24 cellular contexts compared by ENCODE assay signal in genomic region chr11:2715716-2716350, GRCh38.
"Had no signal": no experiment of that assay in that cellular context is flagged by ENCODE, and none has a peak within 500 bp of the region (broad histone marks: within the 10 kb centered on the region; RNA-seq: fewer than 3 reads in every experiment).

No MANE protein-coding gene starts in this region.

- ATAC-seq: activated CD8-positive, alpha-beta T cell treated with anti-CD3 and anti-CD28 coated beads, Interleukin-2, amount 10 ng/mL, durations not matched to agents 7 days and 5 days; activated naive CD4-positive, alpha-beta T cell treated with anti-CD3 and anti-CD28 coated beads, Interleukin-2, amount 50 U/mL, for 72 hours; activated naive CD8-positive, alpha-beta T cell treated with anti-CD3 and anti-CD28 coated beads, Interleukin-2, amount 50 U/mL, for 24 hours; K562 had no signal

- H3K27ac ChIP-seq: SJSA1 had no signal

- DNase-seq: activated CD4-positive, alpha-beta T cell treated with anti-CD3 and anti-CD28 coated beads for 48 hours; activated CD4-positive, alpha-beta T cell treated with anti-CD3 and anti-CD28 coated beads, Interleukin-2, amount 50 U/mL, for 4 hours; activated CD4-positive, CD25-positive, alpha-beta regulatory T cell treated with anti-CD3 and anti-CD28 coated beads, Interleukin-2, amount 50 U/mL, for 72 hours; activated CD8-positive, alpha-beta memory T cell treated with anti-CD3 and anti-CD28 coated beads, Interleukin-2, amount 50 U/mL, for 48 hours; activated CD8-positive, alpha-beta T cell treated with anti-CD3 and anti-CD28 coated beads, Interleukin-2, amount 10 ng/mL, durations not matched to agents 7 days and 5 days; activated naive CD4-positive, alpha-beta T cell; activated naive CD8-positive, alpha-beta T cell treated with anti-CD3 and anti-CD28 coated beads, Interleukin-2, amount 50 U/mL, for 24 hours; activated T-cell treated with anti-CD3 and anti-CD28 coated beads, Interleukin-2, amount 50 U/mL, for 1 hour; amygdala; Karpas-422; MM.1S; NCI-H1105; NCI-H1436; NCI-H1694 treated with DMSO at 0.1 percent for 48 hours; NCI-H2029 treated with DMSO at 0.1 percent for 48 hours; NCI-H345; NCI-H510A; NCI-H526 treated with DMSO at 0.1 percent for 48 hours; NCI-H82 had no signal

- H3K9me3 Mint-ChIP-seq: activated naive CD4-positive, alpha-beta T cell treated with anti-CD3 and anti-CD28 coated beads, Interleukin-2, amount 50 U/mL, for 72 hours; T-helper 1 cell treated with Interleukin-12 subunit alpha and Interleukin-12 subunit beta and Interleukin-4 antibody, amounts not matched to agents 30 μg/mL and 1 μg/mL, for 36 hours had no signal

- H3K4me1 Mint-ChIP-seq: activated naive CD8-positive, alpha-beta T cell treated with anti-CD3 and anti-CD28 coated beads, Interleukin-2, amount 50 U/mL, for 24 hours had no signal

- H3K4me3 Mint-ChIP-seq: activated CD8-positive, alpha-beta T cell treated with anti-CD3 and anti-CD28 coated beads, Interleukin-2, amount 10 ng/mL, durations not matched to agents 7 days and 5 days; activated naive CD8-positive, alpha-beta T cell treated with anti-CD3 and anti-CD28 coated beads, Interleukin-2, amount 50 U/mL, for 24 hours; brain; T-helper 1 cell treated with Interleukin-12 subunit alpha and Interleukin-12 subunit beta and Interleukin-4 antibody, amounts not matched to agents 30 μg/mL and 1 μg/mL, for 36 hours had no signal

- H3K4me3 ChIP-seq: K562, SJSA1 had no signal

- H3K4me1 ChIP-seq: SJSA1 had no signal

- H3K36me3 Mint-ChIP-seq: activated naive CD4-positive, alpha-beta T cell treated with anti-CD3 and anti-CD28 coated beads, Interleukin-2, amount 50 U/mL, for 72 hours; brain had no signal

- H3K36me3 ChIP-seq: SJSA1 had no signal

- H3K27ac Mint-ChIP-seq: activated CD8-positive, alpha-beta T cell treated with anti-CD3 and anti-CD28 coated beads, Interleukin-2, amount 10 ng/mL, durations not matched to agents 7 days and 5 days; activated naive CD4-positive, alpha-beta T cell treated with anti-CD3 and anti-CD28 coated beads, Interleukin-2, amount 50 U/mL, for 72 hours; activated naive CD8-positive, alpha-beta T cell treated with anti-CD3 and anti-CD28 coated beads, Interleukin-2, amount 50 U/mL, for 24 hours; T-helper 1 cell treated with Interleukin-12 subunit alpha and Interleukin-12 subunit beta and Interleukin-4 antibody, amounts not matched to agents 30 μg/mL and 1 μg/mL, for 36 hours had no signal

- H3K27me3 Mint-ChIP-seq: activated naive CD8-positive, alpha-beta T cell treated with anti-CD3 and anti-CD28 coated beads, Interleukin-2, amount 50 U/mL, for 24 hours had no signal
